In genomic region chr21:14736162-14736561, GRCh38 we compare ENCODE assay signal across 15 cellular contexts.
A peak's percentile ranks its signal among the peaks of the same experiment; 100 is the strongest.
DNase-seq lines count a peak whose midpoint lies in the region; ATAC-seq and TF ChIP-seq lines count a peak whose summit lies in the region.
"Had no signal": no experiment of that assay in that cellular context is flagged by ENCODE, and none has a peak within 500 bp of the region (broad histone marks: within the 10 kb centered on the region; RNA-seq: fewer than 3 reads in every experiment).

No MANE protein-coding gene starts in this region.

- ATAC-seq in GM18909 (IDR thresholded peaks at IDR 0.05; ENCODE audit: poor library complexity, unreplicated experiment) (peak; percentile 67), HG02763 (IDR thresholded peaks at IDR 0.05; ENCODE audit: unreplicated experiment) (peak; percentile 80), body of pancreas (no peak)

- H3K27me3 Mint-ChIP-seq in T-helper 1 cell treated with Interleukin-12 subunit alpha and Interleukin-12 subunit beta and Interleukin-4 antibody, amounts not matched to agents 30 μg/mL and 1 μg/mL, for 36 hours (ENCODE audit: low read depth) = no peaks in the 10 kb centered on the region
- peaks cover 0 to 2% (median 0%) of the 10 kb centered on the region in 3 donors for H3K27me3 Mint-ChIP-seq in immature natural killer cell (ENCODE audit: low read depth in 3 of 3)

- H3K27me3 ChIP-seq in body of pancreas = no peaks in the 10 kb centered on the region
- H3K27me3 ChIP-seq: upper lobe of left lung had no signal

- H3K36me3 ChIP-seq in body of pancreas (replicated peaks in 1 of 2; ENCODE audit: insufficient read depth in 1 of 2, low read depth in 2 of 2) = no peaks in the 10 kb centered on the region
- H3K36me3 ChIP-seq: upper lobe of left lung had no signal

- TF ChIP-seq CTCF in GM10248 (IDR thresholded peaks at IDR 0.05; ENCODE audit: control extremely low read depth, extremely low read depth, low read depth, missing control alignments) (no peak), coronary artery (IDR thresholded peaks at IDR 0.05) (no peak), body of pancreas (IDR thresholded peaks at IDR 0.05) (no peak)

- peaks cover 34% of the 10 kb centered on the region for H3K4me1 Mint-ChIP-seq in T-helper 1 cell treated with Interleukin-12 subunit alpha and Interleukin-12 subunit beta and Interleukin-4 antibody, amounts not matched to agents 30 μg/mL and 1 μg/mL, for 36 hours (ENCODE audit: low read depth)
- H3K4me1 Mint-ChIP-seq in immature natural killer cell = no peaks in the 10 kb centered on the region

- H3K4me1 ChIP-seq in body of pancreas = peaks cover 1% of the 10 kb centered on the region

- intact Hi-C loops in body of pancreas (cut with DNase I) = no loop called here

- peaks cover 7% of the 10 kb centered on the region for H3K9me3 Mint-ChIP-seq in T-helper 1 cell treated with Interleukin-12 subunit alpha and Interleukin-12 subunit beta and Interleukin-4 antibody, amounts not matched to agents 30 μg/mL and 1 μg/mL, for 36 hours
- H3K9me3 Mint-ChIP-seq in immature natural killer cell = no peaks in the 10 kb centered on the region

- H3K4me3 ChIP-seq in coronary artery = no peak overlapping the region
- no peak overlapping the region for H3K4me3 ChIP-seq in body of pancreas
- H3K4me3 ChIP-seq: upper lobe of left lung had no signal

- 48 to 72% methylated on average over 2 of the region's 2 CpGs for WGBS in body of pancreas, 2 donors

- H3K27ac Mint-ChIP-seq in T-helper 1 cell treated with Interleukin-12 subunit alpha and Interleukin-12 subunit beta and Interleukin-4 antibody, amounts not matched to agents 30 μg/mL and 1 μg/mL, for 36 hours = peak overlapping the region; percentile 80
- no peak overlapping the region for H3K27ac Mint-ChIP-seq in immature natural killer cell

- DNase-seq in GM10248 (ENCODE audit: extremely low spot score) (peak; percentile 7), coronary artery (ENCODE audit: low spot score) (no peak), immature natural killer cell (no peak), body of pancreas (no peak)
- DNase-seq in stimulated activated naive CD4-positive, alpha-beta T cell (lab: John Stamatoyannopoulos, UW) = no peak
- DNase-seq: activated effector memory CD4-positive, alpha-beta T cell treated with Interleukin-2 at 50 U/mL for 16 hours; Calu3; NCI-H345; nucleus accumbens; stimulated activated CD4-positive, alpha-beta T cell treated with anti-CD3 and anti-CD28 coated beads, Interleukin-4, amount 100 ng/mL, for 24 hours; SW 1271; upper lobe of left lung had no signal

- H3K4me3 Mint-ChIP-seq in T-helper 1 cell treated with Interleukin-12 subunit alpha and Interleukin-12 subunit beta and Interleukin-4 antibody, amounts not matched to agents 30 μg/mL and 1 μg/mL, for 36 hours = no peak overlapping the region
- no peak overlapping the region for H3K4me3 Mint-ChIP-seq in immature natural killer cell

- H3K9me3 ChIP-seq in body of pancreas = no peaks in the 10 kb centered on the region
- H3K9me3 ChIP-seq: upper lobe of left lung had no signal

- H3K36me3 Mint-ChIP-seq in T-helper 1 cell treated with Interleukin-12 subunit alpha and Interleukin-12 subunit beta and Interleukin-4 antibody, amounts not matched to agents 30 μg/mL and 1 μg/mL, for 36 hours (ENCODE audit: low read depth) = peaks cover 5% of the 10 kb centered on the region
- H3K36me3 Mint-ChIP-seq in immature natural killer cell = no peaks in the 10 kb centered on the region

- H3K27ac ChIP-seq in coronary artery (no peak overlapping the region), body of pancreas (no peak overlapping the region)
- H3K27ac ChIP-seq: upper lobe of left lung had no signal

- CTCF ChIA-PET in GM10248 (lab: Yijun Ruan, JAX) = interaction anchor here (0.9 to 3.5 kb wide), 10 partner anchors 9 to 212 kb away, joined by 3 to 15 read pairs (median 5); no protein-coding TSS in a partner anchor

- TF ChIP-seq POLR2A in body of pancreas (IDR thresholded peaks at IDR 0.05) = no peak

- POLR2A ChIA-PET in GM10248 (lab: Yijun Ruan, JAX) = no interaction called here
